Comparison of ENCODE assay signal across 8 cellular contexts in the genomic region with DNA sequence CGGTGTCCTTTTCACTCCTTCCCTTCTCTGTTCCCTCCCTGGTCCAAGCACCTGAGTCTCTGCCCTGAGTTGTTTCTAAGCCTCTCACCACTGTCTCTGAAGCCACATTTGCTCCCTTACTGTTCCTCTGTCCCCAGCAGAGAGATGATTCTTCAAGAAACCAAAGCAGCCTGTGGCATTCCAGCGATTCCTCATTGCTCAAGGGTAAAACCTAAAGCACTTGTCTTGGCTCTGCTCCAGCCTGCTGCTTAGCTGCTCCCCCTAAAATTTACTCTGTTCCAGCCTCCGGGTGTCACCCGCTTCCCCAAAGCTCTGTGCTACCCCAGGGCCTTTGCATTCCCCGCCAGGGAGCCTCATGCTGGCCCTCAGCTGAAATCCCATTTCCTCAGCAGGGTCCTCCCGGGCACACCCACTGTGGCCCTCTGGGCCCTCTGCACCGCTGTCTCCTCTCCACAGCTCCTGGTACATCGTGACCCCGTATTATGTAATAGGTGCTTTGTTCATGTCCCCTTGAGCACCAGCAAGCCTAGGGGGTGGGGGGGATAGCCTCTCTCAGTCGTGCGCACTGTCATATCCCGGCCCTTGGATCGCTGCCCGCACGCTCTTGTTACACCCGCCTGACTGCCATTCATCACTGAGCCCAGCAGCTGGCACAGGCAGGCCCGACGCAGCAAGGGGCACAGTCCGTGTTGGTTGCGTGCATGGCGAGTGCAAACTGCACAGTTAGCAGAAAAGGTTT. TPM values are rescaled to one million over a fixed set of nuclear protein-coding genes. Genes with fewer than 3 reads are reported as not detected.
A peak's percentile ranks its signal among the peaks of the same experiment; 100 is the strongest.
DNase-seq lines count a peak whose midpoint lies in the region; ATAC-seq and TF ChIP-seq lines count a peak whose summit lies in the region.
"Had no signal": no experiment of that assay in that cellular context is flagged by ENCODE, and none has a peak within 500 bp of the region (broad histone marks: within the 10 kb centered on the region; RNA-seq: fewer than 3 reads in every experiment).

No MANE protein-coding gene starts in this region.

- no peak for TF ChIP-seq POLR2A in Peyer's patch (IDR thresholded peaks at IDR 0.05)

- H3K27me3 ChIP-seq in Peyer's patch, result no peaks in the 10 kb centered on the region

- TF ChIP-seq CTCF in Peyer's patch (IDR thresholded peaks at IDR 0.05) (no peak), GM20000 (IDR thresholded peaks at IDR 0.05; ENCODE audit: extremely low read depth, missing control alignments) (no peak)

- peak overlapping the region in 1 of 4 donors; percentile 6 for H3K27ac ChIP-seq in Peyer's patch

- ATAC-seq in left lobe of liver (peak; percentile 90), HG03432 (IDR thresholded peaks at IDR 0.05; ENCODE audit: unreplicated experiment) (no peak), GM21723 (IDR thresholded peaks at IDR 0.05; ENCODE audit: unreplicated experiment) (no peak)
- ATAC-seq: activated CD4-positive, alpha-beta T cell treated with anti-CD3 and anti-CD28 coated beads for 36 hours had no signal

- no peaks in the 10 kb centered on the region for H3K9me3 ChIP-seq in Peyer's patch

- no peak overlapping the region for H3K4me3 ChIP-seq in Peyer's patch

- peak; percentile 98 for DNase-seq in COR-L47 (lab: John Stamatoyannopoulos, UW)
- DNase-seq in Peyer's patch, result peak in 2 of 3 donors; percentile 73 to 74
- peak; percentile 93 for DNase-seq in left lobe of liver (ENCODE audit: low spot score)
- DNase-seq in GM20000 (ENCODE audit: low spot score), result no peak
- DNase-seq: activated CD4-positive, alpha-beta T cell treated with anti-CD3 and anti-CD28 coated beads for 36 hours had no signal

- peaks cover 0 to 9% (median 0%) of the 10 kb centered on the region in 3 donors for H3K36me3 ChIP-seq in Peyer's patch

- H3K4me1 ChIP-seq in Peyer's patch, result peaks cover 0 to 16% (median 0%) of the 10 kb centered on the region in 4 donors

RNA-seq across cellular contexts. Expression of gene TECR, which starts 15.8 kb away (rescaled TPM):
- total RNA-seq in Peyer's patch (100 to 1,000 TPM in 1 of 4 donors, 10 to 100 TPM in 3; 24.8 to 103 (median 78.7) TPM), left lobe of liver (101 TPM)

RNA-seq across cellular contexts. Expression of gene NDUFB7, which starts 26.7 kb away (rescaled TPM):
- total RNA-seq in Peyer's patch (100 to 1,000 TPM; 275 to 432 (median 358) TPM), left lobe of liver (134 TPM)

RNA-seq across cellular contexts. Expression of gene DNAJB1, which starts 26.9 kb away (rescaled TPM):
- total RNA-seq in Peyer's patch, result 10 to 100 TPM; 34.5 to 60.2 (median 54.1) TPM
- 70.7 TPM for total RNA-seq in left lobe of liver

RNA-seq across cellular contexts. Expression of gene CLEC17A, which starts 37.7 kb away (rescaled TPM):
- total RNA-seq in Peyer's patch, result 10 to 100 TPM in 1 of 4 donors, 1 to 10 TPM in 1, not detected in 2; 1.3 to 12.4 TPM
- not detected for total RNA-seq in left lobe of liver
- total RNA-seq: Daoy had no signal

RNA-seq across cellular contexts. Expression of gene GIPC1, which starts 49.2 kb away (rescaled TPM):
- total RNA-seq in Peyer's patch (10 to 100 TPM; 45.8 to 68.5 (median 65.2) TPM), left lobe of liver (28.2 TPM)
